In the genomic region with DNA sequence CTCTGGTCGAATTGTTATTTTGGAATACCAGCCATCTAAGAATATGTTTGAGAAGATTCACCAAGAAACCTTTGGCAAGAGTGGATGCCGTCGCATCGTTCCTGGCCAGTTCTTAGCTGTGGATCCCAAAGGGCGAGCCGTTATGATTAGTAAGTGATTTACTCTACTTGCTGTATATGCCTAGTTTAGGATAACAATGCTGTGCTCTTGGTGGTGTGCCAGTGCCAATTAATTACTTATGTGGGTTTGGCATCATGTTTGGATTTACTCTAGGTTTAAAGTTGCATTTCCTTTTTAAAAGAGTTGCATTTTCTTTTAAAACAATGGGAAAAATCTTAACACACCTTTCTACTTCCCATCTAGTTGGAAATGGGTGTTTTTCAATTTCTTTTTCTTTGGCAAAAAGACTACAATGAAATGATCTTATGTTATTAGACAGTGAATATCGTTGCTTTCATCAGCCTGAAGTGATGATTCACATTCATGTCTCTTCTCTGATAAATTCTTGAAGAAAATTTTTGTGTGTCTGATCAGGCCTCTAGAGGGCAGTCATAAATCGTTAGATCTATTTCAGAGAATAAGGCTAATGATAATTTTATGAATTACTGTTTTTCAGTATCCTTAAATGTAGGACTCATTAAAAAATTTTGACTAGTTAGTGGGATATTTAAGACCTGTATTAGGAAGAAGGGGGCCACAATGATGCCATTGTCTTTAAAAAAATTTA, we compare ENCODE assay signal across 9 cellular contexts. TPM values are rescaled to one million over a fixed set of nuclear protein-coding genes. Genes with fewer than 3 reads are reported as not detected.
DNase-seq lines count a peak whose midpoint lies in the region; ATAC-seq and TF ChIP-seq lines count a peak whose summit lies in the region.
"Had no signal": no experiment of that assay in that cellular context is flagged by ENCODE, and none has a peak within 500 bp of the region (broad histone marks: within the 10 kb centered on the region; RNA-seq: fewer than 3 reads in every experiment).

No MANE protein-coding gene starts in this region.

- peak; percentile 55 for TF ChIP-seq CTCF in CD14-positive monocyte (IDR thresholded peaks at IDR 0.05)

- no peak for ATAC-seq in HG02970 (IDR thresholded peaks at IDR 0.05; ENCODE audit: low FRiP score, unreplicated experiment)

- H3K4me1 Mint-ChIP-seq in CD14-positive monocyte = peaks cover 22% of the 10 kb centered on the region
- peaks cover 38% of the 10 kb centered on the region for H3K4me1 Mint-ChIP-seq in T-helper 1 cell treated with Interleukin-12 subunit alpha and Interleukin-12 subunit beta and Interleukin-4 antibody, amounts not matched to agents 30 μg/mL and 1 μg/mL, for 36 hours (ENCODE audit: low read depth)

- peak overlapping the region in 1 of 7 donors; percentile 57 for H3K27ac Mint-ChIP-seq in CD14-positive monocyte
- peak overlapping the region; percentile 26 for H3K27ac Mint-ChIP-seq in T-helper 1 cell treated with Interleukin-12 subunit alpha and Interleukin-12 subunit beta and Interleukin-4 antibody, amounts not matched to agents 30 μg/mL and 1 μg/mL, for 36 hours

- DNase-seq in CD14-positive monocyte (ENCODE audit: low spot score) (no peak), HCEC 1CT (peak; percentile 67), fibroblast of peridontal ligament (ENCODE audit: extremely low read depth) (peak; percentile 86), skeletal muscle cell (ENCODE audit: low read depth) (peak; percentile 18), NCI-H1105 (lab: John Stamatoyannopoulos, UW) (no peak), NCI-H510A (lab: John Stamatoyannopoulos, UW) (no peak)

- H3K9me3 Mint-ChIP-seq in CD14-positive monocyte = no peaks in the 10 kb centered on the region
- no peaks in the 10 kb centered on the region for H3K9me3 Mint-ChIP-seq in T-helper 1 cell treated with Interleukin-12 subunit alpha and Interleukin-12 subunit beta and Interleukin-4 antibody, amounts not matched to agents 30 μg/mL and 1 μg/mL, for 36 hours

- peaks cover 0 to 3% (median 1%) of the 10 kb centered on the region in 3 donors for H3K27me3 Mint-ChIP-seq in CD14-positive monocyte (ENCODE audit: low read depth in 3 of 3)
- H3K27me3 Mint-ChIP-seq in T-helper 1 cell treated with Interleukin-12 subunit alpha and Interleukin-12 subunit beta and Interleukin-4 antibody, amounts not matched to agents 30 μg/mL and 1 μg/mL, for 36 hours (ENCODE audit: low read depth) = no peaks in the 10 kb centered on the region

- intact Hi-C loops in CD14-positive monocyte (cut with micrococcal nuclease) = loop anchor here (10.0 kb wide), 2 partner anchors 74 to 144 kb away; a partner anchor contains a TSS

- no peak overlapping the region for H3K4me3 ChIP-seq in skeletal muscle cell (ENCODE audit: low read depth, low read length)
- H3K4me3 ChIP-seq: SJSA1 had no signal

- no peak overlapping the region for H3K4me3 Mint-ChIP-seq in CD14-positive monocyte
- H3K4me3 Mint-ChIP-seq in T-helper 1 cell treated with Interleukin-12 subunit alpha and Interleukin-12 subunit beta and Interleukin-4 antibody, amounts not matched to agents 30 μg/mL and 1 μg/mL, for 36 hours = peak overlapping the region; percentile 15

- H3K36me3 Mint-ChIP-seq in CD14-positive monocyte = peaks cover 64 to 80% of the 10 kb centered on the region in 2 donors
- H3K36me3 Mint-ChIP-seq in T-helper 1 cell treated with Interleukin-12 subunit alpha and Interleukin-12 subunit beta and Interleukin-4 antibody, amounts not matched to agents 30 μg/mL and 1 μg/mL, for 36 hours (ENCODE audit: low read depth) = peaks cover 61% of the 10 kb centered on the region

RNA-seq across cellular contexts. Expression of a gene that starts 5.6 kb away (rescaled TPM):
- polyA plus RNA-seq in CD14-positive monocyte = 10 to 100 TPM; 42.1 to 52.3 TPM

RNA-seq across cellular contexts. Expression of a gene that starts 5.9 kb away (rescaled TPM):
- 10 to 100 TPM; 37.6 to 40.1 TPM for polyA plus RNA-seq in CD14-positive monocyte

Comparison
In these comparisons a context has a peak if more than half of its experiments do, and no peak if none do; other contexts are left out.
1. DNase-seq: peak in HCEC 1CT (single experiment), fibroblast of peridontal ligament (single experiment) and skeletal muscle cell (single experiment); none in CD14-positive monocyte (single experiment), NCI-H1105 (single experiment) and NCI-H510A (single experiment).